In the genomic region with DNA sequence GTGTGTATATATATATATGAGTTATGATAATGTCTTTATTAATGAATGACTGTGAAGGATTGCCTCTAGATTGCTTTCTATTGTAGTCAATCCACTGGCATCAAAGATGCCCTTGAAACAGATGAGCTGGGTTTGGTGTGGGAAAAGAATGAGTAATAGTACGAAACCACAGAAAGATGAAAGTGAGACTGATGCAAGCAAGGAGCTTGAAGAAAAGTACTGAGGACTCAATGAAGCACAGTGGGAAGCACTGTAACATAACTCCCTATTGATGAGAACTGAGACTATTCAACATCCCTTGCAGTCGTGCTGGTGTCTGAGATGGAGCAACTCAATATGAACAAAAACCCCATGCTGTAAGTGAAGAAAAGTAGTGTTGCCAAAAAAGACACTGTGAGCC, we compare ENCODE assay signal across 12 cellular contexts.
DNase-seq lines count a peak whose midpoint lies in the region; ATAC-seq and TF ChIP-seq lines count a peak whose summit lies in the region.
"Had no signal": no experiment of that assay in that cellular context is flagged by ENCODE, and none has a peak within 500 bp of the region (broad histone marks: within the 10 kb centered on the region; RNA-seq: fewer than 3 reads in every experiment).

No MANE protein-coding gene starts in this region.

- ATAC-seq in GM18505 (IDR thresholded peaks at IDR 0.05; ENCODE audit: unreplicated experiment) (peak; percentile 81), HG02852 (IDR thresholded peaks at IDR 0.05; ENCODE audit: unreplicated experiment) (peak; percentile 76), HG02763 (IDR thresholded peaks at IDR 0.05; ENCODE audit: unreplicated experiment) (no peak)
- ATAC-seq: activated CD4-positive, CD25-positive, alpha-beta regulatory T cell treated with anti-CD3 and anti-CD28 coated beads, Interleukin-2, amount 50 U/mL, for 24 hours had no signal

- no peak for TF ChIP-seq POLR2A in GM18505 (IDR thresholded peaks at IDR 0.05; ENCODE audit: borderline replicate concordance, extremely low read depth, insufficient read depth, insufficient read length)

- peak; percentile 35 for DNase-seq in RKO (ENCODE audit: low spot score)
- peak; percentile 81 for DNase-seq in iris pigment epithelial cell (ENCODE audit: low read depth)
- DNase-seq in 8988T, result no peak
- DNase-seq in stimulated activated CD4-positive, alpha-beta T cell treated with anti-CD3 and anti-CD28 coated beads, Interleukin-4, amount 100 ng/mL, for 4 hours, result no peak
- no peak for DNase-seq in NK-92 treated with Interleukin-12 subunit alpha and Interleukin-12 subunit beta, amount 100 ng/mL, for 24 hours (lab: John Stamatoyannopoulos, UW)
- DNase-seq: activated naive CD4-positive, alpha-beta T cell; dorsolateral prefrontal cortex; testis had no signal

Comparison
In these comparisons a context has a peak if more than half of its experiments do, and no peak if none do; other contexts are left out.
1. DNase-seq: peak in RKO (single experiment) and iris pigment epithelial cell (single experiment); none in 8988T (single experiment), stimulated activated CD4-positive, alpha-beta T cell treated with anti-CD3 and anti-CD28 coated beads, Interleukin-4, amount 100 ng/mL, for 4 hours (0 of 2) and NK-92 treated with Interleukin-12 subunit alpha and Interleukin-12 subunit beta, amount 100 ng/mL, for 24 hours (single experiment).